ENCODE assay signal across 1 cellular context in genomic region chr1:211580303-211580687, GRCh38.
TF ChIP-seq lines count a peak whose summit lies in the region.

No MANE protein-coding gene starts in this region.

TF ChIP-seq in GM12878, 131 proteins besides CTCF, POLR2A, EP300 and RAD21 (continued from another document):
- TF ChIP-seq KDM1A (IDR thresholded peaks at IDR 0.05; ENCODE audit: borderline replicate concordance), result no peak
